In the genomic region with DNA sequence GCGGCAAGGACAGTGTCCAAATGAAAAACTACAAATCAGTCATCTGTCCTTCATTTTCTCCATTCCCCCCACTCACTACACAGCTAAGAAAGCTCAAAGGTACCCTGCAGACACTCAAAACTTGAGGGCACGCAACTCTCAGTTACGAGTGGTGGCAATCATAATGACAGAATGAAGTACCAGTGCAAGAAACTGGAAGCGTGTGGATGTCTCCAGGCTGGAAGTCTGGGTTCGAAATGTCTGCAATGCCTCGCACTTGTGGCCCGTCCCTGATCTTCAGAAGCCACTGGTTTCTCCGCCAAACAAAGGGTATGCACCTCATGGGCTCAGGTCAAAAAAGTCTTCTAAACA, we compare ENCODE assay signal across 7 cellular contexts. TPM values are rescaled to one million over a fixed set of nuclear protein-coding genes. Genes with fewer than 3 reads are reported as not detected.
DNase-seq lines count a peak whose midpoint lies in the region; ATAC-seq and TF ChIP-seq lines count a peak whose summit lies in the region.

No MANE protein-coding gene starts in this region.

- no peaks in the 10 kb centered on the region for H3K9me3 Mint-ChIP-seq in activated CD4-positive, alpha-beta memory T cell treated with anti-CD3 and anti-CD28 coated beads for 36 hours

- H3K9ac ChIP-seq in iPS-18a (ENCODE audit: low read length) (peak overlapping the region; percentile 94), subcutaneous abdominal adipose tissue (ENCODE audit: low read length in 5 of 5) (peak overlapping the region; percentile 63 to 93 (median 70))

- peaks cover 19 to 20% of the 10 kb centered on the region in 2 experiments for H3K36me3 ChIP-seq in HEK293 (ENCODE audit: control insufficient read depth in 2 of 2, insufficient read depth in 1 of 2, low read length in 2 of 2)
- H3K36me3 ChIP-seq in iPS-18a (ENCODE audit: control insufficient read depth, low read depth, low read length) = peaks cover 15% of the 10 kb centered on the region
- no peaks in the 10 kb centered on the region for H3K36me3 ChIP-seq in subcutaneous abdominal adipose tissue (ENCODE audit: control insufficient read depth in 5 of 5, insufficient read depth in 5 of 5, low read length in 5 of 5)

- POLR2A ChIA-PET in HEK293 (lab: Yijun Ruan, JAX) (interaction anchor here (0.8 to 2.6 kb wide), 7 partner anchors 8 to 183 kb away, joined by 3 to 11 read pairs (median 5); partner anchors contain the start of genes CCDC125, CDK7 and SLC30A5), HEK293T (lab: Yijun Ruan, JAX) (interaction anchor here (1.1 to 1.7 kb wide), 2 partner anchors 45 to 95 kb away, joined by 6 to 8 read pairs; partner anchors contain the start of genes CDK7 and SLC30A5)
- POLR2A ChIA-PET in activated CD4-positive, alpha-beta memory T cell treated with anti-CD3 and anti-CD28 coated beads for 36 hours (lab: Charles Lee) = interaction anchor here (1.2 to 2.4 kb wide), 6 partner anchors 10 to 144 kb away, joined by 3 to 14 read pairs (median 8); partner anchors contain the start of genes CCDC125 and SLC30A5

- no peak for ATAC-seq in GM18517 (IDR thresholded peaks at IDR 0.05; ENCODE audit: unreplicated experiment)

- CTCF ChIA-PET in HEK293 (lab: Yijun Ruan, JAX) = no interaction called here
- CTCF ChIA-PET in activated CD4-positive, alpha-beta memory T cell treated with anti-CD3 and anti-CD28 coated beads for 36 hours (lab: Charles Lee) = interaction anchor here (1.3 to 2.4 kb wide), 2 partner anchors 46 to 146 kb away, joined by 3 to 6 read pairs; partner anchors contain the start of gene CDK7
- CTCF ChIA-PET in HEK293T (lab: Yijun Ruan, JAX) = interaction anchor here (1.5 kb wide), 1 partner anchor 95 kb away, joined by 3 read pairs; no protein-coding TSS in a partner anchor

- H3K27me3 Mint-ChIP-seq in activated CD4-positive, alpha-beta memory T cell treated with anti-CD3 and anti-CD28 coated beads for 36 hours = no peaks in the 10 kb centered on the region

- H3K27ac Mint-ChIP-seq in activated CD4-positive, alpha-beta memory T cell treated with anti-CD3 and anti-CD28 coated beads for 36 hours = peak overlapping the region; percentile 89

- H3K9me3 ChIP-seq in HEK293 (ENCODE audit: control insufficient read depth, insufficient read depth, low read depth, low read length) (no peaks in the 10 kb centered on the region), iPS-18a (ENCODE audit: control insufficient read depth, low read depth, low read length) (no peaks in the 10 kb centered on the region), subcutaneous abdominal adipose tissue (ENCODE audit: control insufficient read depth in 5 of 5, low read length in 5 of 5) (no peaks in the 10 kb centered on the region)

- peaks cover 6% of the 10 kb centered on the region for H3K4me1 Mint-ChIP-seq in activated CD4-positive, alpha-beta memory T cell treated with anti-CD3 and anti-CD28 coated beads for 36 hours (ENCODE audit: low read depth)

- peaks cover 9% of the 10 kb centered on the region for H3K36me3 Mint-ChIP-seq in activated CD4-positive, alpha-beta memory T cell treated with anti-CD3 and anti-CD28 coated beads for 36 hours

- peak overlapping the region; percentile 89; the same call in 1 of the 2 replicates for H3K27ac ChIP-seq in HEK293 (ENCODE audit: extremely low read depth, low read depth, low read length)
- peak overlapping the region; percentile 90 for H3K27ac ChIP-seq in iPS-18a (ENCODE audit: low read length)
- peak overlapping the region; percentile 95 for H3K27ac ChIP-seq in subcutaneous abdominal adipose tissue (ENCODE audit: low read depth, low read length)

- H3K27me3 ChIP-seq in iPS-18a (ENCODE audit: control insufficient read depth, insufficient read depth, low read length) (no peaks in the 10 kb centered on the region), subcutaneous abdominal adipose tissue (ENCODE audit: control insufficient read depth in 5 of 5, insufficient read depth in 4 of 5, low read length in 5 of 5) (no peaks in the 10 kb centered on the region)

- intact Hi-C loops in activated CD4-positive, alpha-beta memory T cell treated with anti-CD3 and anti-CD28 coated beads for 36 hours (cut with micrococcal nuclease) = loop anchor here (1.0 kb wide), 6 partner anchors 21 to 181 kb away; partner anchors contain the start of genes AK6, CCNB1, CDK7 and RAD17

- H3K4me1 ChIP-seq in HEK293 (ENCODE audit: control insufficient read depth, insufficient read depth, low read length) (no peaks in the 10 kb centered on the region), iPS-18a (ENCODE audit: control insufficient read depth, low read depth, low read length) (peaks cover 5% of the 10 kb centered on the region), subcutaneous abdominal adipose tissue (ENCODE audit: control insufficient read depth in 5 of 5, insufficient read depth in 5 of 5, low read length in 5 of 5) (peaks cover 4 to 17% (median 15%) of the 10 kb centered on the region in 5 donors)

- peak overlapping the region; percentile 90 for H3K4me3 Mint-ChIP-seq in activated CD4-positive, alpha-beta memory T cell treated with anti-CD3 and anti-CD28 coated beads for 36 hours

- TF ChIP-seq CTCF in HEK293 (tag by site-specific recombination; IDR thresholded peaks at IDR 0.05) = no peak

- H3K4me3 ChIP-seq in HEK293 (ENCODE audit: low read depth, low read length) = peak overlapping the region; percentile 97
- H3K4me3 ChIP-seq in iPS-18a (ENCODE audit: low read length) = peak overlapping the region; percentile 82
- H3K4me3 ChIP-seq in subcutaneous abdominal adipose tissue (ENCODE audit: low read depth in 1 of 5, low read length in 5 of 5) = peak overlapping the region; percentile 91 to 100 (median 98)

- no peak for DNase-seq in activated CD4-positive, alpha-beta memory T cell treated with anti-CD3 and anti-CD28 coated beads for 36 hours
- no peak for DNase-seq in HEK293T (ENCODE audit: extremely low spot score)
- no peak for DNase-seq in activated CD8-positive, alpha-beta memory T cell treated with anti-CD3 and anti-CD28 coated beads, Interleukin-2, amount 50 U/mL, for 48 hours

TF ChIP-seq in HEK293, 187 proteins besides CTCF, POLR2A, EP300 and RAD21:
- no peak for TF ChIP-seq ZNF549 (tag by site-specific recombination; IDR thresholded peaks at IDR 0.05)
- no peak for TF ChIP-seq ZNF266 (tag by site-specific recombination; IDR thresholded peaks at IDR 0.05; ENCODE audit: low read depth)
- no peak for TF ChIP-seq TCF7L2 (IDR thresholded peaks at IDR 0.05; ENCODE audit: borderline replicate concordance, low read depth, low read length)
- TF ChIP-seq ZFHX2 (tag by site-specific recombination; conservative IDR thresholded peaks at IDR 0.05) = no peak
- TF ChIP-seq GFI1B (tag by site-specific recombination; IDR thresholded peaks at IDR 0.05) = no peak
TF ChIP-seq in HEK293: peak in this region for 0.

TF ChIP-seq in HEK293T, 16 proteins besides CTCF, POLR2A, EP300 and RAD21:
- TF ChIP-seq SUZ12 (IDR thresholded peaks at IDR 0.05) (no peak), ARNT (IDR thresholded peaks at IDR 0.05) (no peak), HDGF (IDR thresholded peaks at IDR 0.05; ENCODE audit: borderline replicate concordance) (no peak), TARDBP (IDR thresholded peaks at IDR 0.05) (no peak), L3MBTL2 (conservative IDR thresholded peaks at IDR 0.05) (no peak)
- TF ChIP-seq, protein P1, sequence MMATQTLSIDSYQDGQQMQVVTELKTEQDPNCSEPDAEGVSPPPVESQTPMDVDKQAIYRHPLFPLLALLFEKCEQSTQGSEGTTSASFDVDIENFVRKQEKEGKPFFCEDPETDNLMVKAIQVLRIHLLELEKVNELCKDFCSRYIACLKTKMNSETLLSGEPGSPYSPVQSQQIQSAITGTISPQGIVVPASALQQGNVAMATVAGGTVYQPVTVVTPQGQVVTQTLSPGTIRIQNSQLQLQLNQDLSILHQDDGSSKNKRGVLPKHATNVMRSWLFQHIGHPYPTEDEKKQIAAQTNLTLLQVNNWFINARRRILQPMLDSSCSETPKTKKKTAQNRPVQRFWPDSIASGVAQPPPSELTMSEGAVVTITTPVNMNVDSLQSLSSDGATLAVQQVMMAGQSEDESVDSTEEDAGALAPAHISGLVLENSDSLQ (IDR thresholded peaks at IDR 0.05) = no peak
TF ChIP-seq in HEK293T: peak in this region for 0.

RNA-seq across cellular contexts. Expression of gene CENPH, which starts 0.6 kb away (rescaled TPM):
- 10 to 100 TPM; 80.7 to 82.0 TPM for total RNA-seq in activated CD4-positive, alpha-beta memory T cell treated with anti-CD3 and anti-CD28 coated beads for 36 hours

RNA-seq across cellular contexts. Expression of gene CCNB1, which starts 21.8 kb away (rescaled TPM):
- 100 to 1,000 TPM; 178 to 189 TPM for total RNA-seq in activated CD4-positive, alpha-beta memory T cell treated with anti-CD3 and anti-CD28 coated beads for 36 hours

RNA-seq across cellular contexts. Expression of gene CDK7, which starts 45.9 kb away (rescaled TPM):
- 10 to 100 TPM; 36.2 to 41.2 TPM for total RNA-seq in activated CD4-positive, alpha-beta memory T cell treated with anti-CD3 and anti-CD28 coated beads for 36 hours
